Comparison of ENCODE assay signal across 9 cellular contexts in the genomic region with DNA sequence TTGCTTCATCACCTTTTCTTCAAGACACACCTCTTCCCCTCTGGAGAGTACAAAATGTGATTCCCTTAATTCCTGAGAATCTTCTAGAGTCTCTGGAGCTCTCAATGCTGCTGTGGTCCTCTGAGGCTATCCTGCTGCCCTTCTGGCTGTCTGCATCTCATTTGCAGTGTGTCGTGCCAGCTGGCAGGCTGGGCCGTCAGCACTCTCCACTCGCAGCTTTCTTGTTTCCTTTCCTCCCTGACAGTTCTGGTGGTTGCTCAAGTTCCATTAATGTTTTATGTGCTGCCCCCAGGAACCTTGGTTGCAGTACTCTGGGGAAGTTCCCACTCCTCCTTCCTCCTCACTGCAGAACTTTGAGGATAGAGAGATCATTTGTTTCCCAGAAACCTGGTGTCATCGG.
DNase-seq lines count a peak whose midpoint lies in the region; ATAC-seq and TF ChIP-seq lines count a peak whose summit lies in the region.
"Had no signal": no experiment of that assay in that cellular context is flagged by ENCODE, and none has a peak within 500 bp of the region (broad histone marks: within the 10 kb centered on the region; RNA-seq: fewer than 3 reads in every experiment).

No MANE protein-coding gene starts in this region.

- no peaks in the 10 kb centered on the region for H3K9me3 ChIP-seq in lung (ENCODE audit: control insufficient read depth in 2 of 2, insufficient read depth in 1 of 2, low read length in 1 of 2)
- H3K9me3 ChIP-seq in thoracic aorta: no peaks in the 10 kb centered on the region

- ATAC-seq in lung (ENCODE audit: insufficient read depth, low FRiP score) (no peak), thoracic aorta (ENCODE audit: insufficient number of reproducible peaks, low FRiP score, low read depth) (no peak), GM18502 (IDR thresholded peaks at IDR 0.05; ENCODE audit: poor library complexity, unreplicated experiment) (no peak)
- no peak for ATAC-seq in stimulated activated effector memory CD8-positive, alpha-beta T cell treated with anti-CD3 and anti-CD28 coated beads, Interleukin-12 subunit alpha, Interleukin-12 subunit beta, amount 100 ng/mL, for 72 hours

- DNase-seq in NCI-H1092 treated with DMSO at 0.1 percent for 48 hours (lab: John Stamatoyannopoulos, UW): peak; percentile 62
- DNase-seq in coronary artery (ENCODE audit: low spot score): no peak
- peak; percentile 36 for DNase-seq in lung (ENCODE audit: low spot score)
- peak; percentile 7 for DNase-seq in thoracic aorta (ENCODE audit: low spot score)
- DNase-seq in stimulated activated effector memory CD8-positive, alpha-beta T cell treated with anti-CD3 and anti-CD28 coated beads, Interleukin-12 subunit alpha, Interleukin-12 subunit beta, amount 100 ng/mL, for 72 hours (ENCODE audit: low spot score in 2 of 2): no peak
- DNase-seq in RPMI8226: no peak
- DNase-seq: activated CD4-positive, alpha-beta T cell treated with anti-CD3 and anti-CD28 coated beads, Interleukin-2, amount 50 U/mL, for 48 hours had no signal

- peak overlapping the region; percentile 52 to 67 for H3K27ac ChIP-seq in coronary artery
- no peak overlapping the region for H3K27ac ChIP-seq in lung (ENCODE audit: low read depth in 1 of 2, low read length in 1 of 2)
- H3K27ac ChIP-seq in thoracic aorta: peak overlapping the region; percentile 49 to 69

- H3K36me3 Mint-ChIP-seq in stimulated activated effector memory CD8-positive, alpha-beta T cell treated with anti-CD3 and anti-CD28 coated beads, Interleukin-12 subunit alpha, Interleukin-12 subunit beta, amount 100 ng/mL, for 72 hours: no peaks in the 10 kb centered on the region
- H3K36me3 Mint-ChIP-seq: mesothelial cell of epicardium had no signal

- no peak overlapping the region for H3K27ac Mint-ChIP-seq in stimulated activated effector memory CD8-positive, alpha-beta T cell treated with anti-CD3 and anti-CD28 coated beads, Interleukin-12 subunit alpha, Interleukin-12 subunit beta, amount 100 ng/mL, for 72 hours
- H3K27ac Mint-ChIP-seq: mesothelial cell of epicardium had no signal

- TF ChIP-seq CTCF in coronary artery (IDR thresholded peaks at IDR 0.05) (no peak), lung (IDR thresholded peaks at IDR 0.05; ENCODE audit: control extremely low read depth, extremely low read depth) (no peak), thoracic aorta (IDR thresholded peaks at IDR 0.05) (no peak)

- H3K27me3 ChIP-seq in lung (ENCODE audit: control insufficient read depth, insufficient read depth) (no peaks in the 10 kb centered on the region), thoracic aorta (replicated peaks; ENCODE audit: insufficient read depth) (no peaks in the 10 kb centered on the region)

- no peak overlapping the region for H3K4me3 Mint-ChIP-seq in stimulated activated effector memory CD8-positive, alpha-beta T cell treated with anti-CD3 and anti-CD28 coated beads, Interleukin-12 subunit alpha, Interleukin-12 subunit beta, amount 100 ng/mL, for 72 hours
- H3K4me3 Mint-ChIP-seq: mesothelial cell of epicardium had no signal

- no peaks in the 10 kb centered on the region for H3K9me3 Mint-ChIP-seq in stimulated activated effector memory CD8-positive, alpha-beta T cell treated with anti-CD3 and anti-CD28 coated beads, Interleukin-12 subunit alpha, Interleukin-12 subunit beta, amount 100 ng/mL, for 72 hours
- H3K9me3 Mint-ChIP-seq: mesothelial cell of epicardium had no signal

- H3K4me1 Mint-ChIP-seq in stimulated activated effector memory CD8-positive, alpha-beta T cell treated with anti-CD3 and anti-CD28 coated beads, Interleukin-12 subunit alpha, Interleukin-12 subunit beta, amount 100 ng/mL, for 72 hours: no peaks in the 10 kb centered on the region

- H3K4me1 ChIP-seq in lung (ENCODE audit: control insufficient read depth in 2 of 2, insufficient read depth in 2 of 2, low read length in 2 of 2) (peaks cover 0 to 9% of the 10 kb centered on the region in 2 donors), thoracic aorta (ENCODE audit: control insufficient read depth in 1 of 2, low read depth in 2 of 2) (peaks cover 31 to 90% of the 10 kb centered on the region in 2 donors)

- H3K36me3 ChIP-seq in lung (ENCODE audit: control insufficient read depth in 2 of 2, insufficient read depth in 2 of 2, low read length in 2 of 2) (no peaks in the 10 kb centered on the region), thoracic aorta (no peaks in the 10 kb centered on the region)

- 51 to 63% methylated on average over 4 of the region's 4 CpGs for WGBS in lung, 2 donors

- H3K4me3 ChIP-seq in coronary artery: no peak overlapping the region
- no peak overlapping the region for H3K4me3 ChIP-seq in lung
- H3K4me3 ChIP-seq in thoracic aorta: no peak overlapping the region

Comparison
In these comparisons a context has a peak if more than half of its experiments do, and no peak if none do; other contexts are left out.
1. DNase-seq: peak in NCI-H1092 treated with DMSO at 0.1 percent for 48 hours (single experiment), lung (single experiment) and thoracic aorta (single experiment); none in coronary artery (single experiment), stimulated activated effector memory CD8-positive, alpha-beta T cell treated with anti-CD3 and anti-CD28 coated beads, Interleukin-12 subunit alpha, Interleukin-12 subunit beta, amount 100 ng/mL, for 72 hours (0 of 2) and RPMI8226 (single experiment).
2. H3K27ac ChIP-seq: peak in coronary artery (2 of 2) and thoracic aorta (2 of 2); none in lung (0 of 2).